Comparison of ENCODE assay signal across 8 cellular contexts in the genomic region with DNA sequence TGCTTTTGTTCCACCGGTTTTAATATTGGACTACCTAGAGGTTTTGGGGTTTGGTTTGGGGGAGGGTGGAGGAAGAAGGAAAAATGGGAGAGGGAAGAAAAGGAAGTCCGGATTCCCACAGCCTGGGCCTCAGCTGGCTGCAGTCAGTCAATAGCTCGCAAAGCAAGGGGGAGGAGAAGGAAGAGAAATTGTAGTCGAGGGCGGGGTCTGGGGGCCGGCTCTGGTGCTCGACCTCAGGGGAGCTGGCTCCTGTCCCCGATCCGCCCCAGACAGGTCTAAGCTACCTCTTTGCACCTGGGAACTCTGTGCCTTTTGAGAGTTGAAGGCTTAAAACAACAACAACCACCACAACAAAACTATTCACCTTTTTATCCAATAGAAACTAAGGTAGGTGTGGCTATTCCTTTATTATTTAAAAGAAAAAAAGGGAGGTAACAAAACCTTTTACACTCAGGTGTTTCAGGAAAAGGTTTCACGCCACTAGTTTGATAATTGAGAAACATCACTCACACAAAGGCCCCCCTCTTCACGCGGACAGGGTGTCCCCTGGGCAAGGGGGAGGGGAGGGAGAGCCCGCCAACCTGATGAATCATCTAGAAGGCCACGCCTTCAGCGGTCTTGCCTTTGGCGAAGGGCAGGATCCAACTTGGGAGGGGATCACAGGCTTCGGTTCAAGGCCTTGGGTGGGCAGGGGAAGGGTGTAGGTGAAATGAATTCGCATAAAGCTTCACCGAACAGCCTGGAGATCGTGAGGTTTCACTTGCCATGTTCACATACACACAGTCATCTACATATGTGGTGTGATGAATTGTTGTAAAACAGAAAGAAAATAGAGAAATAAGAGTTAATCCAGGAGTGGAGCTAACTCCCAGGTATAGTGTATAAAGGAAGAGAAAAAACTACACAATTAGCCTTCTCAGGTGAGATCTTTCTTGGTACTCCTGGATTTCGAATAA. TPM values are rescaled to one million over a fixed set of nuclear protein-coding genes. Genes with fewer than 3 reads are reported as not detected.
A peak's percentile ranks its signal among the peaks of the same experiment; 100 is the strongest.
DNase-seq lines count a peak whose midpoint lies in the region; ATAC-seq and TF ChIP-seq lines count a peak whose summit lies in the region.

No MANE protein-coding gene starts in this region.

- peak overlapping the region; percentile 89 for H3K27ac Mint-ChIP-seq in neural progenitor cell

- no peaks in the 10 kb centered on the region for H3K9me3 Mint-ChIP-seq in neural progenitor cell

- intact Hi-C loops in esophagus squamous epithelium (cut with DNase I), result no loop called here

- ATAC-seq in HG03342 (IDR thresholded peaks at IDR 0.05; ENCODE audit: unreplicated experiment) (no peak), HG02588 (IDR thresholded peaks at IDR 0.05; ENCODE audit: unreplicated experiment) (no peak)

- 25% methylated on average over 20 to 21 of the region's 21 CpGs for WGBS in esophagus squamous epithelium, 2 donors

- peak; percentile 91 for DNase-seq in DMS53 (lab: John Stamatoyannopoulos, UW)
- DNase-seq in NCI-H774 (lab: John Stamatoyannopoulos, UW), result peak; percentile 91
- DNase-seq in esophagus squamous epithelium (lab: John Stamatoyannopoulos, UW), result no peak
- DNase-seq in neural progenitor cell (ENCODE audit: low spot score), result peak; percentile 57
- DNase-seq in NCI-H446 (lab: John Stamatoyannopoulos, UW), result no peak
- no peak for DNase-seq in activated CD4-positive, alpha-beta T cell treated with anti-CD3 and anti-CD28 coated beads for 48 hours

- TF ChIP-seq CTCF in esophagus squamous epithelium (IDR thresholded peaks at IDR 0.05), result no peak
- TF ChIP-seq CTCF in neural progenitor cell (IDR thresholded peaks at IDR 0.05), result no peak

- no peak for TF ChIP-seq POLR2A in esophagus squamous epithelium (IDR thresholded peaks at IDR 0.05)

- H3K36me3 ChIP-seq in esophagus squamous epithelium (no peaks in the 10 kb centered on the region), neural progenitor cell (no peaks in the 10 kb centered on the region)

- no peak overlapping the region for H3K9ac ChIP-seq in neural progenitor cell

- no peaks in the 10 kb centered on the region for H3F3A ChIP-seq in neural progenitor cell (ENCODE audit: low read depth)

- peak overlapping the region; percentile 30 for H3K4me3 Mint-ChIP-seq in neural progenitor cell

- peak overlapping the region; percentile 71 for H3K4me2 ChIP-seq in neural progenitor cell

- H3K4me3 ChIP-seq in esophagus squamous epithelium, result peak overlapping the region; percentile 3 to 43 (median 31)
- H3K4me3 ChIP-seq in neural progenitor cell, result peak overlapping the region; percentile 44

- H3K27me3 ChIP-seq in esophagus squamous epithelium, result peaks cover 0 to 5% (median 0%) of the 10 kb centered on the region in 4 donors
- peaks cover 15% of the 10 kb centered on the region for H3K27me3 ChIP-seq in neural progenitor cell

- no peaks in the 10 kb centered on the region for H3K9me3 ChIP-seq in esophagus squamous epithelium
- no peaks in the 10 kb centered on the region for H3K9me3 ChIP-seq in neural progenitor cell (ENCODE audit: low read depth)

- peaks cover 5% of the 10 kb centered on the region for H3K27me3 Mint-ChIP-seq in neural progenitor cell (ENCODE audit: insufficient read depth, low read depth)

- peak overlapping the region; percentile 79 to 92 (median 80) for H3K27ac ChIP-seq in esophagus squamous epithelium
- H3K27ac ChIP-seq in neural progenitor cell, result no peak overlapping the region

- no peaks in the 10 kb centered on the region for H3K79me2 ChIP-seq in neural progenitor cell (ENCODE audit: low read depth)

- no peaks in the 10 kb centered on the region for H4K20me1 ChIP-seq in neural progenitor cell (ENCODE audit: low read depth)

- peaks cover 6 to 78% (median 8%) of the 10 kb centered on the region in 3 donors for H3K4me1 ChIP-seq in esophagus squamous epithelium
- peaks cover 25% of the 10 kb centered on the region for H3K4me1 ChIP-seq in neural progenitor cell

- H3K4me1 Mint-ChIP-seq in neural progenitor cell, result peaks cover 32% of the 10 kb centered on the region

- peak overlapping the region; percentile 82 for H2AFZ ChIP-seq in neural progenitor cell (replicated peaks)

- H3K36me3 Mint-ChIP-seq in neural progenitor cell, result no peaks in the 10 kb centered on the region

RNA-seq across cellular contexts. Expression of gene LNX1, which starts 1.7 kb away (rescaled TPM):
- total RNA-seq in esophagus squamous epithelium (10 to 100 TPM; 14.5 to 41.0 (median 22.9) TPM), neural progenitor cell (ENCODE audit: low replicate concordance) (0.34 and 0.43 TPM in 2 replicates)

Comparison
In these comparisons a context has a peak if more than half of its experiments do, and no peak if none do; other contexts are left out.
1. DNase-seq: peak in DMS53 (single experiment), NCI-H774 (single experiment) and neural progenitor cell (single experiment); none in esophagus squamous epithelium (single experiment), NCI-H446 (0 of 2) and activated CD4-positive, alpha-beta T cell treated with anti-CD3 and anti-CD28 coated beads for 48 hours (single experiment).
2. RNA of gene LNX1, which starts 1.7 kb away (total RNA-seq): 14.5 to 41.0 TPM in esophagus squamous epithelium; 0.34 to 0.43 TPM in neural progenitor cell; every median in the first group is over 10 times any median in the second.